In genomic region chr1:57704231-57704630, GRCh38 we compare ENCODE assay signal across 24 cellular contexts.
"Had no signal": no experiment of that assay in that cellular context is flagged by ENCODE, and none has a peak within 500 bp of the region (broad histone marks: within the 10 kb centered on the region; RNA-seq: fewer than 3 reads in every experiment).

No MANE protein-coding gene starts in this region.

- H3K9me3 ChIP-seq: stomach, suprapubic skin, testis, thoracic aorta, thyroid gland, transverse colon, upper lobe of left lung, upper lobe of right lung, uterus, vagina had no signal

- H3K36me3 ChIP-seq: stomach, suprapubic skin, thoracic aorta, thyroid gland, tibial artery, tibial nerve, transverse colon, upper lobe of left lung, upper lobe of right lung, uterus, vagina had no signal

- H3K27me3 ChIP-seq: stomach, suprapubic skin, testis, thyroid gland, tibial artery, tibial nerve, transverse colon, upper lobe of left lung, upper lobe of right lung, uterus, vagina had no signal

- H3K4me1 ChIP-seq: stomach, suprapubic skin, testis, thyroid gland, tibial artery, tibial nerve, transverse colon, upper lobe of left lung, upper lobe of right lung, uterus, vagina had no signal

- H3K27ac ChIP-seq: stomach, suprapubic skin, testis, thoracic aorta, thyroid gland, tibial artery, tibial nerve, transverse colon, upper lobe of left lung, upper lobe of right lung, uterus, vagina had no signal

- H3K4me3 ChIP-seq: stomach, suprapubic skin, testis, thoracic aorta, thyroid gland, tibial artery, tibial nerve, transverse colon, upper lobe of left lung, upper lobe of right lung, uterus, vagina had no signal

- DNase-seq: stimulated activated CD4-positive, alpha-beta T cell treated with anti-CD3 and anti-CD28 coated beads, Interleukin-2, amount 100 ng/mL, for 48 hours; stimulated activated CD4-positive, alpha-beta T cell treated with anti-CD3 and anti-CD28 coated beads, Interleukin-4, amount 100 ng/mL, for 1 hour; stimulated activated CD4-positive, alpha-beta T cell treated with anti-CD3 and anti-CD28 coated beads, Interleukin-4, amount 100 ng/mL, for 24 hours; stimulated activated CD4-positive, alpha-beta T cell treated with anti-CD3 and anti-CD28 coated beads, Interleukin-4, amount 100 ng/mL, for 4 hours; stimulated activated CD8-positive, alpha-beta memory T cell treated with anti-CD3 and anti-CD28 coated beads, Interleukin-4, amount 100 ng/mL, for 48 hours; stimulated activated naive B cell treated with anti-CD40 and anti-IgM and Interleukin-4, amounts not matched to agents 10 μg/mL and 1 μg/mL and 100 μg/mL, for 72 hours; stimulated activated naive CD4-positive, alpha-beta T cell; stimulated activated naive CD4-positive, alpha-beta T cell treated with Interleukin-2 at 50 U/mL for 16 hours; stimulated activated naive CD8-positive, alpha-beta T cell treated with anti-CD3 and anti-CD28 coated beads, Interleukin-15, amount 100 ng/mL, for 72 hours; stimulated activated naive CD8-positive, alpha-beta T cell treated with anti-CD3 and anti-CD28 coated beads, Interleukin-15, Interleukin-2, amounts not matched to agents 100 U/mL and 50 U/mL, for 24 hours; stomach; substantia nigra; testis; thyroid gland; tibial artery; transverse colon; trophoblast cell; upper lobe of left lung; upper lobe of right lung; uterus had no signal
